In genomic region chr13:102564564-102564963, GRCh38 we compare ENCODE assay signal across 23 cellular contexts. TPM values are rescaled to one million over a fixed set of nuclear protein-coding genes. Genes with fewer than 3 reads are reported as not detected.
DNase-seq lines count a peak whose midpoint lies in the region; ATAC-seq and TF ChIP-seq lines count a peak whose summit lies in the region.
"Had no signal": no experiment of that assay in that cellular context is flagged by ENCODE, and none has a peak within 500 bp of the region (broad histone marks: within the 10 kb centered on the region; RNA-seq: fewer than 3 reads in every experiment).

No MANE protein-coding gene starts in this region.

- no peaks in the 10 kb centered on the region for H3K4me1 Mint-ChIP-seq in stimulated activated naive CD8-positive, alpha-beta T cell treated with anti-CD3 and anti-CD28 coated beads, Interleukin-15, amount 100 ng/mL, for 72 hours
- H3K4me1 Mint-ChIP-seq: B cell; CD4-positive, alpha-beta memory T cell; CD4-positive, CD25-positive, alpha-beta regulatory T cell; CD8-positive, alpha-beta memory T cell had no signal

- H4K8ac ChIP-seq in trophoblast cell (ENCODE audit: low read depth, low read length) = no peak overlapping the region

- H3K27me3 ChIP-seq in KMS-11 (ENCODE audit: insufficient read depth, low read depth) (no peaks in the 10 kb centered on the region), trophoblast cell (ENCODE audit: insufficient read depth, low read length) (no peaks in the 10 kb centered on the region), body of pancreas (no peaks in the 10 kb centered on the region)
- H3K27me3 ChIP-seq: BLaER1 treated with 17β-estradiol and CSF1 and Interleukin-3, amounts not matched to agents 10 nM and 100 nM had no signal

- H2BK12ac ChIP-seq in trophoblast cell (ENCODE audit: low read length) = no peak overlapping the region

- intact Hi-C loops in body of pancreas (cut with DNase I) = no loop called here

- TF ChIP-seq POLR2A in body of pancreas (IDR thresholded peaks at IDR 0.05) = no peak

- H3K36me3 ChIP-seq in KMS-11 (ENCODE audit: insufficient read depth) = no peaks in the 10 kb centered on the region
- H3K36me3 ChIP-seq in trophoblast cell (ENCODE audit: control insufficient read depth in 1 of 2, insufficient read depth in 2 of 2, low read length in 2 of 2) = no peaks in the 10 kb centered on the region
- H3K36me3 ChIP-seq in body of pancreas (replicated peaks in 1 of 2; ENCODE audit: insufficient read depth in 1 of 2, low read depth in 2 of 2) = no peaks in the 10 kb centered on the region
- H3K36me3 ChIP-seq: BLaER1 treated with 17β-estradiol and CSF1 and Interleukin-3, amounts not matched to agents 10 nM and 100 nM had no signal

- DNase-seq in left lobe of liver (ENCODE audit: low spot score) = no peak
- DNase-seq in trophoblast cell = no peak
- DNase-seq in stimulated activated naive CD8-positive, alpha-beta T cell treated with anti-CD3 and anti-CD28 coated beads, Interleukin-15, amount 100 ng/mL, for 72 hours = no peak
- DNase-seq in body of pancreas = no peak
- DNase-seq: 8988T; ACHN; AML-193; CD4-positive, alpha-beta memory T cell; CD4-positive, CD25-positive, alpha-beta regulatory T cell; CD8-positive, alpha-beta memory T cell; COR-L47; DMS 273 treated with DMSO at 0.1 percent for 48 hours; DMS153; DMS53; DMS79; DND-41; EL; GDM1 had no signal

- H3K79me1 ChIP-seq in trophoblast cell (ENCODE audit: low read length) = no peaks in the 10 kb centered on the region

- ATAC-seq in left lobe of liver = peak; percentile 85
- no peak for ATAC-seq in stimulated activated naive CD8-positive, alpha-beta T cell treated with anti-CD3 and anti-CD28 coated beads, Interleukin-15, amount 100 ng/mL, for 72 hours
- no peak for ATAC-seq in body of pancreas
- ATAC-seq: GM12878 had no signal

- no peak for TF ChIP-seq CTCF in KMS-11 (conservative IDR thresholded peaks at IDR 0.05; ENCODE audit: low read depth, low read length)
- no peak for TF ChIP-seq CTCF in body of pancreas (IDR thresholded peaks at IDR 0.05)

- no peak overlapping the region for H4K91ac ChIP-seq in trophoblast cell (ENCODE audit: low read depth, low read length)

- no CpG with 5 or more reads among the region's 4 CpGs for WGBS in trophoblast cell (ENCODE audit: extremely low coverage, insufficient coverage, insufficient read length)
- 68 to 75% methylated on average over 4 of the region's 4 CpGs for WGBS in body of pancreas, 2 donors

- H3K9me3 Mint-ChIP-seq in stimulated activated naive CD8-positive, alpha-beta T cell treated with anti-CD3 and anti-CD28 coated beads, Interleukin-15, amount 100 ng/mL, for 72 hours = no peaks in the 10 kb centered on the region

- H3K27ac Mint-ChIP-seq in stimulated activated naive CD8-positive, alpha-beta T cell treated with anti-CD3 and anti-CD28 coated beads, Interleukin-15, amount 100 ng/mL, for 72 hours = no peak overlapping the region
- H3K27ac Mint-ChIP-seq: B cell; CD4-positive, CD25-positive, alpha-beta regulatory T cell; CD8-positive, alpha-beta memory T cell had no signal

- H3K9ac ChIP-seq in KMS-11 = no peak overlapping the region
- H3K9ac ChIP-seq in trophoblast cell (ENCODE audit: low read length) = no peak overlapping the region
- H3K9ac ChIP-seq: BLaER1 treated with 17β-estradiol and CSF1 and Interleukin-3, amounts not matched to agents 10 nM and 100 nM had no signal

- H2BK5ac ChIP-seq in trophoblast cell (ENCODE audit: low read depth, low read length, poor library complexity) = no peak overlapping the region

- H2AFZ ChIP-seq in KMS-11 (ENCODE audit: low read depth) = no peak overlapping the region
- no peak overlapping the region for H2AFZ ChIP-seq in trophoblast cell (ENCODE audit: insufficient read depth, low read length, poor library complexity)

- H3K79me2 ChIP-seq in KMS-11 (ENCODE audit: insufficient read depth, low read depth) = no peaks in the 10 kb centered on the region
- H3K79me2 ChIP-seq in trophoblast cell (ENCODE audit: control insufficient read depth, insufficient read depth, low read length, poor library complexity) = no peaks in the 10 kb centered on the region

- no peak overlapping the region for H3K4ac ChIP-seq in trophoblast cell (ENCODE audit: low read depth, low read length)

- H3K27ac ChIP-seq in KMS-11 = no peak overlapping the region
- no peak overlapping the region for H3K27ac ChIP-seq in trophoblast cell (ENCODE audit: low read depth, low read length)
- H3K27ac ChIP-seq in body of pancreas = no peak overlapping the region
- H3K27ac ChIP-seq: BLaER1 treated with 17β-estradiol and CSF1 and Interleukin-3, amounts not matched to agents 10 nM and 100 nM; C4-2B had no signal

- H3K4me1 ChIP-seq in KMS-11 (ENCODE audit: low read depth, poor library complexity, severe bottlenecking) = peaks cover 39% of the 10 kb centered on the region
- no peaks in the 10 kb centered on the region for H3K4me1 ChIP-seq in trophoblast cell (ENCODE audit: control insufficient read depth in 1 of 2, insufficient read depth in 2 of 2, low read length in 2 of 2)
- H3K4me1 ChIP-seq in body of pancreas = no peaks in the 10 kb centered on the region
- H3K4me1 ChIP-seq: BLaER1 treated with 17β-estradiol and CSF1 and Interleukin-3, amounts not matched to agents 10 nM and 100 nM had no signal

- no peak overlapping the region for H4K12ac ChIP-seq in trophoblast cell (ENCODE audit: low read depth, low read length)

- H2BK120ac ChIP-seq in trophoblast cell (ENCODE audit: insufficient read depth, low read length, poor library complexity) = no peak overlapping the region

- no peak overlapping the region for H3K4me3 ChIP-seq in KMS-11 (IDR thresholded peaks at IDR 0.05; ENCODE audit: insufficient read depth, low read depth, low read length)
- H3K4me3 ChIP-seq in trophoblast cell (ENCODE audit: low read depth, low read length) = no peak overlapping the region
- no peak overlapping the region for H3K4me3 ChIP-seq in body of pancreas
- H3K4me3 ChIP-seq: BLaER1 treated with 17β-estradiol and CSF1 and Interleukin-3, amounts not matched to agents 10 nM and 100 nM; GM12878 had no signal

- H3K4me2 ChIP-seq in KMS-11 = 0 out of 2 replicates have a peak overlapping the region, but pooled peaks have one; percentile 7
- no peak overlapping the region for H3K4me2 ChIP-seq in trophoblast cell (ENCODE audit: low read length)
- H3K4me2 ChIP-seq: BLaER1 treated with 17β-estradiol and CSF1 and Interleukin-3, amounts not matched to agents 10 nM and 100 nM had no signal

- H4K20me1 ChIP-seq in KMS-11 (ENCODE audit: insufficient read depth) = no peaks in the 10 kb centered on the region
- H4K20me1 ChIP-seq: BLaER1 treated with 17β-estradiol and CSF1 and Interleukin-3, amounts not matched to agents 10 nM and 100 nM had no signal

- no peak overlapping the region for H2AK5ac ChIP-seq in trophoblast cell (ENCODE audit: low read length)

- H3K27me3 Mint-ChIP-seq in stimulated activated naive CD8-positive, alpha-beta T cell treated with anti-CD3 and anti-CD28 coated beads, Interleukin-15, amount 100 ng/mL, for 72 hours = peaks cover 22% of the 10 kb centered on the region

- peak overlapping the region; percentile 66 for H3K23ac ChIP-seq in trophoblast cell (ENCODE audit: low read length)

- H3K18ac ChIP-seq in trophoblast cell (ENCODE audit: low read length) = no peak overlapping the region

- no peak overlapping the region for H3K14ac ChIP-seq in trophoblast cell (ENCODE audit: low read length)

- H3K9me3 ChIP-seq in trophoblast cell (ENCODE audit: insufficient read depth, low read depth, low read length) (no peaks in the 10 kb centered on the region), body of pancreas (no peaks in the 10 kb centered on the region)
- H3K9me3 ChIP-seq: BLaER1 treated with 17β-estradiol and CSF1 and Interleukin-3, amounts not matched to agents 10 nM and 100 nM had no signal

- no peak overlapping the region for H3K4me3 Mint-ChIP-seq in stimulated activated naive CD8-positive, alpha-beta T cell treated with anti-CD3 and anti-CD28 coated beads, Interleukin-15, amount 100 ng/mL, for 72 hours
- H3K4me3 Mint-ChIP-seq: B cell; CD4-positive, alpha-beta memory T cell; CD4-positive, CD25-positive, alpha-beta regulatory T cell; CD8-positive, alpha-beta memory T cell had no signal

RNA-seq across cellular contexts. Expression of gene TPP2, which starts 32.2 kb away (rescaled TPM):
- total RNA-seq in left lobe of liver (20.3 TPM), body of pancreas (10 to 100 TPM; 29.3 to 73.5 TPM)
- polyA plus RNA-seq in trophoblast cell (2013) = 38.7 and 39.3 TPM in 2 replicates
